In the genomic region with DNA sequence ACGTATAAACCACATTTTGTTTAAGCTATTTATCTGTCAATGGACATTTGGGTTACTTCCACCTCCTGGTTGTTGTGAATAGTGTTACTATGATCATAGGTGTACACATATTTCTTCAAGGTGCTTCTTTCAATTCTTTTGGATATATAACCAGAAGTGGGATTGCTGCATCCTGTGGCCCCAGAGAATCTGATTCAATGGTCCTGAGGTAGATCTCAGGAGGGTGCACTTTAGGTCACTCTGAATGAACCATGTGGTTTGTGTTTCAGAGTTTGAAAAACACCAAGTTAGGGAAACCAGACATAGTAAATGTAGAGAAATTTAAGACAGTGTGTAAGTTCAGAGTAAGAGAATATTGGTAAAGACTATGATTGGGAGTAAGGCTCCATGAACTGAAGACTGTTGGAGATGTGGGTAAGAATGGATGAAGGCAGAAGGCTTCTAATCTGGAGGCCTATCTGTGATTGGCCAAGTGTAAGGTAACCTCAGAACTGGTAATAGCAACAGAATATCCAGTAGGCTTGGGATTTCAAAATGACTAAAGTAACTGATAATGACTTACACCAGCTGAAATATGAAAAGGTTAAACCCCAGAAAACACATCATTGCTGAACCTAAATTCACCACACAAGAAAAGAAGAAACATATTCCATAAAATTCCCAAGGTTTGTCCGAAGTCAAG, we compare ENCODE assay signal across 10 cellular contexts.
DNase-seq lines count a peak whose midpoint lies in the region; ATAC-seq and TF ChIP-seq lines count a peak whose summit lies in the region.
"Had no signal": no experiment of that assay in that cellular context is flagged by ENCODE, and none has a peak within 500 bp of the region (broad histone marks: within the 10 kb centered on the region; RNA-seq: fewer than 3 reads in every experiment).

No MANE protein-coding gene starts in this region.

- peak; percentile 25 for ATAC-seq in GM18873 (IDR thresholded peaks at IDR 0.05; ENCODE audit: low FRiP score, unreplicated experiment)
- ATAC-seq in GM21381 (IDR thresholded peaks at IDR 0.05; ENCODE audit: unreplicated experiment), result peak; percentile 37
- ATAC-seq in HG02981 (IDR thresholded peaks at IDR 0.05; ENCODE audit: unreplicated experiment), result peak; percentile 42
- peak; percentile 68 for ATAC-seq in activated T-helper 17 cell treated with anti-CD3 and anti-CD28 coated beads, Interleukin-2, amount 50 U/mL, for 72 hours (replicated peaks)

- DNase-seq in chondrocyte (ENCODE audit: low spot score), result no peak
- no peak for DNase-seq in erythroblast (lab: John Stamatoyannopoulos, UW)
- no peak for DNase-seq in DMS114 treated with DMSO at 0.1 percent for 48 hours (lab: John Stamatoyannopoulos, UW; ENCODE audit: unreplicated experiment)
- DNase-seq: activated gamma-delta T cell treated with Interleukin-2 at 50 U/mL for 16 hours, naive B cell, NCI-H226 had no signal

- H3K27me3 Mint-ChIP-seq in activated T-helper 17 cell treated with anti-CD3 and anti-CD28 coated beads, Interleukin-2, amount 50 U/mL, for 72 hours, result no peaks in the 10 kb centered on the region
- no peaks in the 10 kb centered on the region for H3K27me3 Mint-ChIP-seq in chondrocyte (ENCODE audit: low read depth)
- H3K27me3 Mint-ChIP-seq: naive B cell had no signal

- no peak overlapping the region for H3K4me3 Mint-ChIP-seq in activated T-helper 17 cell treated with anti-CD3 and anti-CD28 coated beads, Interleukin-2, amount 50 U/mL, for 72 hours
- no peak overlapping the region for H3K4me3 Mint-ChIP-seq in chondrocyte (ENCODE audit: unreplicated experiment)
- H3K4me3 Mint-ChIP-seq: naive B cell had no signal

- no peaks in the 10 kb centered on the region for H3K9me3 Mint-ChIP-seq in activated T-helper 17 cell treated with anti-CD3 and anti-CD28 coated beads, Interleukin-2, amount 50 U/mL, for 72 hours
- no peaks in the 10 kb centered on the region for H3K9me3 Mint-ChIP-seq in chondrocyte (ENCODE audit: low read depth)
- H3K9me3 Mint-ChIP-seq: naive B cell had no signal

- no peak for TF ChIP-seq POLR2A in erythroblast (IDR thresholded peaks at IDR 0.05; ENCODE audit: low read length)

- peaks cover 94% of the 10 kb centered on the region for H3K36me3 Mint-ChIP-seq in activated T-helper 17 cell treated with anti-CD3 and anti-CD28 coated beads, Interleukin-2, amount 50 U/mL, for 72 hours (ENCODE audit: low read depth)
- H3K36me3 Mint-ChIP-seq in chondrocyte (ENCODE audit: low read depth), result peaks cover 21% of the 10 kb centered on the region

- H3K27ac Mint-ChIP-seq in activated T-helper 17 cell treated with anti-CD3 and anti-CD28 coated beads, Interleukin-2, amount 50 U/mL, for 72 hours, result peak overlapping the region; percentile 3
- H3K27ac Mint-ChIP-seq in chondrocyte (ENCODE audit: unreplicated experiment), result no peak overlapping the region

- TF ChIP-seq CTCF in chondrocyte (IDR thresholded peaks at IDR 0.05), result no peak

- H3K4me1 Mint-ChIP-seq in activated T-helper 17 cell treated with anti-CD3 and anti-CD28 coated beads, Interleukin-2, amount 50 U/mL, for 72 hours, result peaks cover 12% of the 10 kb centered on the region
- H3K4me1 Mint-ChIP-seq in chondrocyte (ENCODE audit: low read depth), result peaks cover 3% of the 10 kb centered on the region
